Comparison of ENCODE assay signal across 8 cellular contexts in genomic region chr18:66560092-66560491, GRCh38. TPM values are rescaled to one million over a fixed set of nuclear protein-coding genes. Genes with fewer than 3 reads are reported as not detected.
DNase-seq lines count a peak whose midpoint lies in the region; ATAC-seq, FAIRE-seq and TF ChIP-seq lines count a peak whose summit lies in the region.

No MANE protein-coding gene starts in this region.

- H3K4me1 ChIP-seq in IMR-90 (ENCODE audit: control insufficient read depth, insufficient read depth, low read length), result no peaks in the 10 kb centered on the region

- H3K9ac ChIP-seq in IMR-90 (ENCODE audit: low read depth, low read length), result no peak overlapping the region

- no peak overlapping the region for H4K91ac ChIP-seq in IMR-90 (ENCODE audit: insufficient read depth, low read depth, low read length)

- no peak overlapping the region for H3K18ac ChIP-seq in IMR-90 (ENCODE audit: low read depth, low read length)

- H4K8ac ChIP-seq in IMR-90 (ENCODE audit: low read depth in 2 of 2, low read length in 2 of 2), result no peak overlapping the region

- POLR2A ChIA-PET in IMR-90 (lab: Charles Lee; ENCODE audit: unreplicated experiment), result no interaction called here

- H3K23ac ChIP-seq in IMR-90 (ENCODE audit: low read depth, low read length), result no peak overlapping the region

- H3K9me1 ChIP-seq in IMR-90 (ENCODE audit: insufficient read depth, low read length), result no peaks in the 10 kb centered on the region

- ATAC-seq in IMR-90 (ENCODE audit: low read depth) (no peak), GM19035 (IDR thresholded peaks at IDR 0.05; ENCODE audit: unreplicated experiment) (no peak), HG03432 (IDR thresholded peaks at IDR 0.05; ENCODE audit: unreplicated experiment) (no peak), GM21515 (IDR thresholded peaks at IDR 0.05; ENCODE audit: unreplicated experiment) (no peak)

- no peak overlapping the region for H2BK120ac ChIP-seq in IMR-90 (ENCODE audit: low read depth, low read length)

- TF ChIP-seq RAD21 in IMR-90 (IDR thresholded peaks at IDR 0.05; ENCODE audit: low read length), result no peak

- no peak for TF ChIP-seq POLR2A in IMR-90 (IDR thresholded peaks at IDR 0.05; ENCODE audit: low read depth, low read length)

- no peak for TF ChIP-seq CTCF in IMR-90 (conservative IDR thresholded peaks at IDR 0.05; ENCODE audit: low read depth, low read length)

- intact Hi-C loops in IMR-90 (cut with micrococcal nuclease), result no loop called here
- intact Hi-C loops in head of caudate nucleus (cut with DNase I), result no loop called here

- H3K79me1 ChIP-seq in IMR-90 (ENCODE audit: low read depth in 1 of 2, low read length in 2 of 2), result no peaks in the 10 kb centered on the region

- no peak overlapping the region for H2BK15ac ChIP-seq in IMR-90 (ENCODE audit: low read depth, low read length)

- no peak overlapping the region for H3K4me3 ChIP-seq in IMR-90 (ENCODE audit: insufficient read depth, low read depth, low read length)

- no peak overlapping the region for H3K56ac ChIP-seq in IMR-90 (ENCODE audit: extremely low read depth, insufficient read depth, low read length)

- H3K14ac ChIP-seq in IMR-90 (replicated peaks; ENCODE audit: low read depth, low read length), result no peak overlapping the region

- H3K4me2 ChIP-seq in IMR-90 (ENCODE audit: low read depth, low read length), result no peak overlapping the region

- no peak overlapping the region for H3K27ac ChIP-seq in IMR-90 (ENCODE audit: insufficient read depth, low read length)

- in situ Hi-C loops in IMR-90 (cut with MboI; ENCODE audit: low sequenced_read_pairs), result no loop called here

- dilution Hi-C loops in IMR-90 (cut with HindIII; ENCODE audit: low sequenced_read_pairs, unreplicated experiment), result no loop called here

- H2AFZ ChIP-seq in IMR-90 (replicated peaks; ENCODE audit: low read length, poor library complexity), result no peak overlapping the region

- H3K36me3 ChIP-seq in IMR-90 (ENCODE audit: control insufficient read depth, insufficient read depth, low read length), result no peaks in the 10 kb centered on the region

- peaks cover 2% of the 10 kb centered on the region; the same call in 1 of the 2 replicates for H3K9me3 ChIP-seq in IMR-90 (ENCODE audit: control insufficient read depth, insufficient read depth, low read length)

- H2AK9ac ChIP-seq in IMR-90 (replicated peaks; ENCODE audit: low read depth, low read length, poor library complexity), result no peak overlapping the region

- BruUV-seq in IMR-90 (replicated peaks; lab: Mats Ljungman, UMichigan), result no TSS peak

- DNase-seq in IMR-90 (no peak), RPMI7951 (ENCODE audit: low read depth) (peak; percentile 0), head of caudate nucleus (peak in 24 of 42 donors; percentile 7 to 83 (median 52)), amniotic stem cell (lab: John Stamatoyannopoulos, UW) (no peak)

- no peak overlapping the region for H3K4ac ChIP-seq in IMR-90 (ENCODE audit: low read depth, low read length)

- no peak overlapping the region for H4K5ac ChIP-seq in IMR-90 (ENCODE audit: low read depth, low read length)

- H2AK5ac ChIP-seq in IMR-90 (ENCODE audit: low read depth, low read length), result no peak overlapping the region

- peak; percentile 80 for FAIRE-seq in A204.1 (lab: Jason Lieb, UNC)

- no peaks in the 10 kb centered on the region for H4K20me1 ChIP-seq in IMR-90 (ENCODE audit: insufficient read depth, low read length)

- H3K27me3 ChIP-seq in IMR-90 (ENCODE audit: control insufficient read depth, insufficient read depth, low read length), result no peaks in the 10 kb centered on the region

- no CpG with 5 or more reads among the region's 4 CpGs for WGBS in IMR-90 (ENCODE audit: extremely low coverage in 2 of 2, insufficient read length in 1 of 2), 2 experiments

- H2BK5ac ChIP-seq in IMR-90 (ENCODE audit: low read depth, low read length, poor library complexity, severe bottlenecking), result no peak overlapping the region

- CTCF ChIA-PET in IMR-90 (lab: Yijun Ruan, JAX), result no interaction called here

- no peak overlapping the region for H2BK20ac ChIP-seq in IMR-90 (ENCODE audit: low read depth, low read length)

TF ChIP-seq in IMR-90, 13 proteins besides CTCF, POLR2A, EP300 and RAD21:
- TF ChIP-seq CEBPB (IDR thresholded peaks at IDR 0.05; ENCODE audit: low read depth, low read length) (no peak), MAFK (IDR thresholded peaks at IDR 0.05; ENCODE audit: low read depth, low read length) (peak; percentile 87)

RNA-seq across cellular contexts. Expression of gene CDH19, which starts 43.8 kb away (rescaled TPM):
- not detected in 2 replicates for total RNA-seq in IMR-90 (2012; rRNA removed)
- not detected in 2 replicates for polyA plus RNA-seq in IMR-90 (2012; rRNA removed)
- not detected in 2 replicates for polyA plus RNA-seq in IMR-90 (2012; cell fraction: cytosol; rRNA removed)
- not detected in 2 replicates for polyA plus RNA-seq in IMR-90 (2012; cell fraction: nucleus; rRNA removed; ENCODE audit: low replicate concordance)
- total RNA-seq in RPMI7951 (2014; rRNA removed; shearing (Covaris generic)), result 2.1 and 2.3 TPM in 2 replicates

Comparison
In these comparisons a context has a peak if more than half of its experiments do, and no peak if none do; other contexts are left out.
1. DNase-seq: peak in RPMI7951 (single experiment) and head of caudate nucleus (24 of 42); none in IMR-90 (single experiment) and amniotic stem cell (single experiment).